23 cellular contexts compared by ENCODE assay signal in the genomic region with DNA sequence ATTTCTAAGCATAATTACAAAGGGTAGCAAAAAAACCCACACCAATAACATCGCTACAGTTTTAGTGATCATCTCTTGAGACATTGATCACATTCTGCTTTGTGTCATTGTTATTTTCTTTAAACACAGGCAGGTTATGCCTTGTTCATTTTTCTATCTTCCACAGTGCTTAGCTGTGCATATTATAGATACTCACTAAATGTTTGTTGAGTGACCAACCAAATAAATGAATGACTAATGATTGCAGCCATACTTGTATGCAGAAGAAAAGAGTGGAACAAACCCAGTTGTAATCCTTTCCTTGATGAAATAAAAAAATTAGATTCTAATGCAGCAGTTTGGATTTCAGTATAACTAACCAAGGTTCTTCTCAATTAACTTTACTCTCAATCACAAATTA.
"Had no signal": no experiment of that assay in that cellular context is flagged by ENCODE, and none has a peak within 500 bp of the region (broad histone marks: within the 10 kb centered on the region; RNA-seq: fewer than 3 reads in every experiment).

No MANE protein-coding gene starts in this region.

- DNase-seq: dermis blood vessel endothelial cell; dorsolateral prefrontal cortex; effector CD4-positive, alpha-beta T cell; effector memory CD4-positive, alpha-beta T cell; foreskin keratinocyte; heart left ventricle; hypothalamus; immature natural killer cell; islet precursor cell; left cardiac atrium; left lung; left ventricle myocardium superior; lower lobe of right lung; mesenchymal stem cell; midbrain; naive thymus-derived CD4-positive, alpha-beta T cell; natural killer cell had no signal

- ATAC-seq: foreskin keratinocyte; gastroesophageal sphincter; heart left ventricle; left cardiac atrium; left lung; left ventricle myocardium superior; lower lobe of right lung; naive thymus-derived CD4-positive, alpha-beta T cell; natural killer cell had no signal

- H3K9me3 Mint-ChIP-seq: natural killer cell had no signal

- H3K36me3 Mint-ChIP-seq: immature natural killer cell, natural killer cell had no signal

- H3K4me1 Mint-ChIP-seq: immature natural killer cell; naive thymus-derived CD4-positive, alpha-beta T cell; natural killer cell had no signal

- H3K36me3 ChIP-seq: esophagus muscularis mucosa, gastroesophageal sphincter, heart left ventricle, left lung, lower lobe of right lung had no signal

- H3K27me3 ChIP-seq: esophagus muscularis mucosa, foreskin keratinocyte, gastroesophageal sphincter, hepatocyte, left lung had no signal

- H2AFZ ChIP-seq: hepatocyte had no signal

- H3K79me2 ChIP-seq: hepatocyte had no signal

- H3K4me1 ChIP-seq: esophagus muscularis mucosa, foreskin keratinocyte, gastroesophageal sphincter, heart left ventricle, left lung, lower lobe of right lung had no signal

- H3K4me2 ChIP-seq: hepatocyte had no signal

- H3K27ac ChIP-seq: coronary artery, dorsolateral prefrontal cortex, esophagus muscularis mucosa, foreskin keratinocyte, gastroesophageal sphincter, heart left ventricle, hepatocyte, left lung, lower lobe of right lung had no signal

- H3K4me3 ChIP-seq: coronary artery, dorsolateral prefrontal cortex, esophagus muscularis mucosa, gastroesophageal sphincter, heart left ventricle, hepatocyte, left lung, lower lobe of right lung had no signal

- H3K27ac Mint-ChIP-seq: immature natural killer cell; naive thymus-derived CD4-positive, alpha-beta T cell; natural killer cell had no signal

- H3K9me3 ChIP-seq: esophagus muscularis mucosa, left lung, lower lobe of right lung had no signal

- FAIRE-seq: colon, endothelial cell of umbilical vein had no signal

- H3K4me3 Mint-ChIP-seq: immature natural killer cell; naive thymus-derived CD4-positive, alpha-beta T cell; natural killer cell had no signal
